9 cellular contexts compared by ENCODE assay signal in the genomic region with DNA sequence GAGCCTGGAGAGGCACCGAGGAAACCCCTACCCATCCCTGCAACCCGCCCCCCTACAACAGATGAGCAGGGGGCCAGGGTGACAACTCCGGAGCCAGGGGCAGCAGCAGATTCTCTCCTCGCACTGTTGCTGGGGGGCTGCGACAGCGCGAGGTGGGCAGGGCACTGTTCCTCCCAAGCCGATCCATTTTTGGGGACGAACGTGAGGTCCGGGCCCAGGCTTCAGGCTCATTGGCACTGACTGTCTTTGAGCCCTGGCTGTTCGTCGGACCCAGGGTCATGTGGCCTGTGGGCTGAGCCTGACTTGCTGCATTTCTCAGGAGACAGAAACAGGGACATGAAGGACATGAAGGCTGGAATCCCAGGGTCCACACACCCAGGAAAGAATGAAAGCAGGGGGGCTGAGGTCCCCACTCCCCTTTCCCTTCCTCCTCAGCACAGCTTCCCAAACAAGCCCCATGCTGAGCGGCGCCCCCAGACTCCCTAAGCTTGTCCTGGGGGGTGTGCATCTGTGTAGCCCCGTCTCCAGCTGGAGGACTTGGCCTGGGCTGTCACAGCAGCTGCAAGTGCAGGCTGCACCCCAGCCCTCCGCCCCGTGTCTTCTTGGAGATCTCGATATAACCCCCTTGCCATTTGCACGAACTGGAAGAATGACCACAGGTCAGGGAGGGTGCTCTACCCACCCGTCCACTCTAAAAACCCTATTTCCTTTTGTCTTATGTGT. TPM values are rescaled to one million over a fixed set of nuclear protein-coding genes. Genes with fewer than 3 reads are reported as not detected.
DNase-seq lines count a peak whose midpoint lies in the region; ATAC-seq, FAIRE-seq and TF ChIP-seq lines count a peak whose summit lies in the region.
"Had no signal": no experiment of that assay in that cellular context is flagged by ENCODE, and none has a peak within 500 bp of the region (broad histone marks: within the 10 kb centered on the region; RNA-seq: fewer than 3 reads in every experiment).

No MANE protein-coding gene starts in this region.

- H2AFZ ChIP-seq in endothelial cell of umbilical vein (ENCODE audit: low read depth, low read length), result no peak overlapping the region

- no peak for FAIRE-seq in endothelial cell of umbilical vein (lab: Jason Lieb, UNC)
- FAIRE-seq: endometrium had no signal

- H3K4me1 ChIP-seq in Panc1 (ENCODE audit: control insufficient read depth, insufficient read depth, low read length) (peaks cover 20% of the 10 kb centered on the region), endothelial cell of umbilical vein (ENCODE audit: control insufficient read depth, extremely low read depth, insufficient read depth, low read length) (peaks cover 36% of the 10 kb centered on the region), upper lobe of left lung (peaks cover 37 to 49% (median 46%) of the 10 kb centered on the region in 4 donors)

- TF ChIP-seq EP300 in upper lobe of left lung (IDR thresholded peaks at IDR 0.05), result no peak

- peak overlapping the region; percentile 80; the same call in 1 of the 2 replicates for H3K27ac ChIP-seq in Panc1 (ENCODE audit: low read length)
- H3K27ac ChIP-seq in endothelial cell of umbilical vein (ENCODE audit: insufficient read depth, low read depth, low read length), result peak overlapping the region; percentile 85
- H3K27ac ChIP-seq in upper lobe of left lung, result peak overlapping the region; percentile 84 to 91 (median 88)

- no peaks in the 10 kb centered on the region for H4K20me1 ChIP-seq in endothelial cell of umbilical vein (replicated peaks; ENCODE audit: control insufficient read depth, extremely low read depth, insufficient read depth, low read length)

- dilution Hi-C loops in endothelial cell of umbilical vein (cut with MboI; ENCODE audit: extremely low pct_ligation_motif_present, low sequenced_read_pairs), result no loop called here

- H3K36me3 ChIP-seq in Panc1 (ENCODE audit: control insufficient read depth, insufficient read depth, low read length) (no peaks in the 10 kb centered on the region), endothelial cell of umbilical vein (ENCODE audit: control insufficient read depth in 2 of 2, extremely low read depth in 1 of 2, insufficient read depth in 2 of 2, low read length in 2 of 2) (peaks cover 0 to 2% of the 10 kb centered on the region in 2 experiments), upper lobe of left lung (no peaks in the 10 kb centered on the region)

- no peaks in the 10 kb centered on the region for H3K27me3 ChIP-seq in Panc1 (ENCODE audit: control insufficient read depth, insufficient read depth, low read length)
- H3K27me3 ChIP-seq in endothelial cell of umbilical vein (ENCODE audit: control insufficient read depth in 2 of 2, insufficient read depth in 2 of 2, low read length in 2 of 2), result no peaks in the 10 kb centered on the region
- no peaks in the 10 kb centered on the region for H3K27me3 ChIP-seq in upper lobe of left lung

- BruUV-seq in Panc1 (replicated peaks; lab: Mats Ljungman, UMichigan), result no TSS peak
- BruUV-seq in endothelial cell of umbilical vein (replicated peaks; lab: Mats Ljungman, UMichigan), result TSS peak; percentile 6

- no peak for TF ChIP-seq POLR2A in endothelial cell of umbilical vein (IDR thresholded peaks at IDR 0.05; ENCODE audit: low read depth, low read length)
- TF ChIP-seq POLR2A in upper lobe of left lung (IDR thresholded peaks at IDR 0.05), result peak in 1 of 4 donors; percentile 10

- H3K4me2 ChIP-seq in endothelial cell of umbilical vein (ENCODE audit: insufficient read depth, low read length), result peak overlapping the region; percentile 10

- no peaks in the 10 kb centered on the region for H3K9me1 ChIP-seq in endothelial cell of umbilical vein (replicated peaks; ENCODE audit: control insufficient read depth, extremely low read depth, insufficient read depth, low read length)

- POLR2A ChIA-PET in Panc1 (lab: Charles Lee), result no interaction called here
- POLR2A ChIA-PET in endothelial cell of umbilical vein (lab: Charles Lee), result interaction anchor here (1.2 kb wide), 1 partner anchor 50 kb away, joined by 4 read pairs; no protein-coding TSS in a partner anchor

- peak overlapping the region; percentile 29 for H3K9ac ChIP-seq in endothelial cell of umbilical vein (replicated peaks; ENCODE audit: extremely low read depth, insufficient read depth, low read length)

- 65 to 79% methylated on average over 15 to 21 of the region's 21 CpGs for WGBS in upper lobe of left lung, 2 donors

- CTCF ChIA-PET in Panc1 (lab: Charles Lee), result interaction anchor here (0.8 kb wide), 1 partner anchor 18 kb away, joined by 5 read pairs; no protein-coding TSS in a partner anchor
- CTCF ChIA-PET in endothelial cell of umbilical vein (lab: Charles Lee), result interaction anchor here (1.0 to 4.0 kb wide), 8 partner anchors 10 to 87 kb away, joined by 3 to 41 read pairs (median 8); no protein-coding TSS in a partner anchor

- intact Hi-C loops in Panc1 (cut with micrococcal nuclease; ENCODE audit: unreplicated experiment) (no loop called here), endothelial cell of umbilical vein (cut with micrococcal nuclease) (no loop called here)

- H3K9me3 ChIP-seq in Panc1 (ENCODE audit: control insufficient read depth, insufficient read depth, low read depth, low read length) (no peaks in the 10 kb centered on the region), endothelial cell of umbilical vein (replicated peaks; ENCODE audit: control insufficient read depth, insufficient read depth, low read length) (no peaks in the 10 kb centered on the region), upper lobe of left lung (no peaks in the 10 kb centered on the region)

- DNase-seq in Panc1 (ENCODE audit: low read depth, low spot score), result no peak
- DNase-seq in endothelial cell of umbilical vein (ENCODE audit: low read depth, low spot score), result no peak
- DNase-seq in myocyte (ENCODE audit: low read depth), result peak; percentile 81
- no peak for DNase-seq in upper lobe of left lung
- DNase-seq in activated CD8-positive, alpha-beta memory T cell treated with anti-CD3 and anti-CD28 coated beads, Interleukin-2, amount 50 U/mL, for 48 hours, result no peak
- DNase-seq: T-helper 9 cell had no signal

- H3K4me3 ChIP-seq in Panc1 (ENCODE audit: low read depth in 2 of 2, low read length in 2 of 2), result peak overlapping the region in 1 of 2 experiments; percentile 35; a peak in 2 of 4 replicates
- H3K4me3 ChIP-seq in endothelial cell of umbilical vein (replicated peaks in 1 of 3; ENCODE audit: insufficient read depth in 1 of 3, low read depth in 1 of 3, low read length in 3 of 3), result no peak overlapping the region
- H3K4me3 ChIP-seq in upper lobe of left lung, result peak overlapping the region in 2 of 4 donors; percentile 6 to 23

- H3K79me2 ChIP-seq in endothelial cell of umbilical vein (ENCODE audit: control insufficient read depth, insufficient read depth, low read length), result peaks cover 19% of the 10 kb centered on the region

- ATAC-seq in Panc1 (peak; percentile 43; the same call in 1 of the 2 replicates), upper lobe of left lung (ENCODE audit: low FRiP score in 2 of 2) (no peak), GM19463 (IDR thresholded peaks at IDR 0.05; ENCODE audit: unreplicated experiment) (no peak), GM18858 (IDR thresholded peaks at IDR 0.05; ENCODE audit: unreplicated experiment) (no peak)

- TF ChIP-seq CTCF in Panc1 (IDR thresholded peaks at IDR 0.05) (no peak), endothelial cell of umbilical vein (IDR thresholded peaks at IDR 0.05; ENCODE audit: extremely low read depth in 1 of 2, insufficient read depth in 1 of 2, low read depth in 1 of 2, low read length in 2 of 2) (no peak), upper lobe of left lung (IDR thresholded peaks at IDR 0.05) (no peak)

- in situ Hi-C loops in Panc1 (cut with HindIII; ENCODE audit: low pct_unique_long_range_greater_than_20kb, low sequenced_read_pairs), result no loop called here

RNA-seq across cellular contexts. Expression of a gene that starts 18.7 kb away (rescaled TPM):
- total RNA-seq in Panc1 (2021; ENCODE audit: unreplicated experiment) (0.87 TPM), endothelial cell of umbilical vein (3.6 and 8.3 TPM in 2 replicates), myocyte (0.10 and 1.7 TPM in 2 replicates), upper lobe of left lung (10 to 100 TPM in 2 of 6 donors, 1 to 10 TPM in 4; 2.6 to 61.8 (median 4.2) TPM)
- not detected for polyA plus RNA-seq in Panc1 (2012; ENCODE audit: insufficient read length)
- polyA plus RNA-seq in endothelial cell of umbilical vein, result 0.10 and 0.13 TPM in 2 replicates
- 0.04 and 0.06 TPM in 2 replicates for polyA plus RNA-seq in endothelial cell of umbilical vein (2011; cell fraction: cytosol; rRNA removed)
- polyA plus RNA-seq in endothelial cell of umbilical vein (2011; cell fraction: nucleus; rRNA removed), result 2.2 and 2.6 TPM in 2 replicates
- polyA plus RNA-seq in endothelial cell of umbilical vein (2012), result 0.38 and 0.40 TPM in 2 replicates
- 2.8 and 4.8 TPM in 2 replicates for polyA minus RNA-seq in endothelial cell of umbilical vein
- polyA minus RNA-seq in endothelial cell of umbilical vein (2011; cell fraction: cytosol; rRNA and poly(A)+ RNA removed), result not detected
- polyA minus RNA-seq in endothelial cell of umbilical vein (2011; cell fraction: nucleus; rRNA and poly(A)+ RNA removed), result 5.3 and 16.9 TPM in 2 replicates
- polyA plus RNA-seq in myocyte (2012), result 1.3 TPM

RNA-seq across cellular contexts. Expression of a gene that starts 40.9 kb away (rescaled TPM):
- 62.4 TPM for total RNA-seq in Panc1 (2021; ENCODE audit: unreplicated experiment)
- polyA plus RNA-seq in Panc1 (2012; ENCODE audit: insufficient read length), result 50.2 TPM
- 280 and 318 TPM in 2 replicates for total RNA-seq in endothelial cell of umbilical vein
- 115 and 138 TPM in 2 replicates for polyA plus RNA-seq in endothelial cell of umbilical vein
- polyA plus RNA-seq in endothelial cell of umbilical vein (2011; cell fraction: cytosol; rRNA removed), result 179 and 210 TPM in 2 replicates
- 89.1 and 95.1 TPM in 2 replicates for polyA plus RNA-seq in endothelial cell of umbilical vein (2011; cell fraction: nucleus; rRNA removed)
- 330 and 543 TPM in 2 replicates for polyA plus RNA-seq in endothelial cell of umbilical vein (2012)
- 124 and 137 TPM in 2 replicates for polyA minus RNA-seq in endothelial cell of umbilical vein
- 27.8 TPM for polyA minus RNA-seq in endothelial cell of umbilical vein (2011; cell fraction: cytosol; rRNA and poly(A)+ RNA removed)
- polyA minus RNA-seq in endothelial cell of umbilical vein (2011; cell fraction: nucleus; rRNA and poly(A)+ RNA removed), result 35.3 and 36.4 TPM in 2 replicates
- total RNA-seq in myocyte, result 197 and 208 TPM in 2 replicates
- 598 TPM for polyA plus RNA-seq in myocyte (2012)
- total RNA-seq in upper lobe of left lung, result 100 to 1,000 TPM in 4 of 6 donors, 10 to 100 TPM in 2; 60.8 to 313 (median 145) TPM

RNA-seq across cellular contexts. Expression of a gene that starts 43.7 kb away (rescaled TPM):
- total RNA-seq in Panc1 (2021; ENCODE audit: unreplicated experiment) (113 TPM), endothelial cell of umbilical vein (46.6 and 49.8 TPM in 2 replicates), myocyte (24.5 and 29.7 TPM in 2 replicates), upper lobe of left lung (10 to 100 TPM; 31.1 to 76.5 (median 55.4) TPM)
- 60.8 TPM for polyA plus RNA-seq in Panc1 (2012; ENCODE audit: insufficient read length)
- polyA plus RNA-seq in endothelial cell of umbilical vein, result 20.6 and 29.8 TPM in 2 replicates
- 16.2 TPM in 2 replicates for polyA plus RNA-seq in endothelial cell of umbilical vein (2011; cell fraction: cytosol; rRNA removed)
- 99.4 and 100 TPM in 2 replicates for polyA plus RNA-seq in endothelial cell of umbilical vein (2011; cell fraction: nucleus; rRNA removed)
- 37.7 and 49.1 TPM in 2 replicates for polyA plus RNA-seq in endothelial cell of umbilical vein (2012)
- polyA minus RNA-seq in endothelial cell of umbilical vein, result 35.2 and 39.6 TPM in 2 replicates
- 23.9 TPM for polyA minus RNA-seq in endothelial cell of umbilical vein (2011; cell fraction: cytosol; rRNA and poly(A)+ RNA removed)
- polyA minus RNA-seq in endothelial cell of umbilical vein (2011; cell fraction: nucleus; rRNA and poly(A)+ RNA removed), result 41.5 and 45.4 TPM in 2 replicates
- polyA plus RNA-seq in myocyte (2012), result 38.0 TPM
